In genomic region chr1:32071758-32072621, GRCh38 we compare ENCODE assay signal across 8 cellular contexts. TPM values are rescaled to one million over a fixed set of nuclear protein-coding genes. Genes with fewer than 3 reads are reported as not detected.
A peak's percentile ranks its signal among the peaks of the same experiment; 100 is the strongest.
DNase-seq lines count a peak whose midpoint lies in the region; ATAC-seq and TF ChIP-seq lines count a peak whose summit lies in the region.

No MANE protein-coding gene starts in this region.

- peaks cover 20% of the 10 kb centered on the region for H3K4me1 Mint-ChIP-seq in Calu3 (ENCODE audit: low read depth, unreplicated experiment)
- H3K4me1 Mint-ChIP-seq in activated CD8-positive, alpha-beta T cell treated with anti-CD3 and anti-CD28 coated beads for 36 hours (ENCODE audit: low read depth) = peaks cover 30% of the 10 kb centered on the region

- peak overlapping the region; percentile 100 for H3K4me3 Mint-ChIP-seq in Calu3 (ENCODE audit: low read depth, unreplicated experiment)
- peak overlapping the region; percentile 80 for H3K4me3 Mint-ChIP-seq in activated CD8-positive, alpha-beta T cell treated with anti-CD3 and anti-CD28 coated beads for 36 hours

- no peaks in the 10 kb centered on the region for H4K20me1 ChIP-seq in hepatocyte (ENCODE audit: insufficient read depth, poor library complexity, severe bottlenecking)

- H3K27me3 Mint-ChIP-seq in Calu3 (ENCODE audit: unreplicated experiment) = peaks cover 10% of the 10 kb centered on the region
- no peaks in the 10 kb centered on the region for H3K27me3 Mint-ChIP-seq in activated CD8-positive, alpha-beta T cell treated with anti-CD3 and anti-CD28 coated beads for 36 hours

- DNase-seq in Calu3 = no peak
- DNase-seq in HT1080 (ENCODE audit: low read depth) = peak; percentile 83
- peak; percentile 69 for DNase-seq in activated CD8-positive, alpha-beta T cell treated with anti-CD3 and anti-CD28 coated beads for 36 hours
- DNase-seq in hepatocyte (ENCODE audit: low spot score) = peak; percentile 36
- no peak for DNase-seq in sciatic nerve (ENCODE audit: low spot score)
- DNase-seq in stimulated activated CD4-positive, alpha-beta T cell treated with anti-CD3 and anti-CD28 coated beads, Interleukin-2, amount 100 ng/mL, for 24 hours = no peak

- peaks cover 48% of the 10 kb centered on the region for H3K36me3 Mint-ChIP-seq in Calu3 (ENCODE audit: insufficient read depth, unreplicated experiment)
- H3K36me3 Mint-ChIP-seq in activated CD8-positive, alpha-beta T cell treated with anti-CD3 and anti-CD28 coated beads for 36 hours (ENCODE audit: low read depth) = peaks cover 5% of the 10 kb centered on the region

- H3K4me1 ChIP-seq in hepatocyte (ENCODE audit: insufficient read depth) = peaks cover 4% of the 10 kb centered on the region

- H3K27me3 ChIP-seq in hepatocyte = no peaks in the 10 kb centered on the region

- no peaks in the 10 kb centered on the region for H3K36me3 ChIP-seq in hepatocyte (replicated peaks; ENCODE audit: insufficient read depth, low read depth)

- H3K79me2 ChIP-seq in hepatocyte = peaks cover 11% of the 10 kb centered on the region

- peak overlapping the region; percentile 50 for H3K4me3 ChIP-seq in hepatocyte
- peak overlapping the region; percentile 48 to 89 (median 70) for H3K4me3 ChIP-seq in skin epidermis

- TF ChIP-seq CTCF in Calu3 (IDR thresholded peaks at IDR 0.05; ENCODE audit: unreplicated experiment) (no peak), hepatocyte (IDR thresholded peaks at IDR 0.05; ENCODE audit: poor library complexity) (no peak)
- TF ChIP-seq CTCF in activated CD8-positive, alpha-beta T cell treated with anti-CD3 and anti-CD28 coated beads for 36 hours (IDR thresholded peaks at IDR 0.05) = no peak

- peak overlapping the region; percentile 81 for H3K27ac Mint-ChIP-seq in Calu3 (ENCODE audit: unreplicated experiment)
- peak overlapping the region; percentile 90 for H3K27ac Mint-ChIP-seq in activated CD8-positive, alpha-beta T cell treated with anti-CD3 and anti-CD28 coated beads for 36 hours

- no peaks in the 10 kb centered on the region for H3K9me2 ChIP-seq in hepatocyte (replicated peaks; ENCODE audit: insufficient read depth)

- no peaks in the 10 kb centered on the region for H3K9me3 ChIP-seq in hepatocyte (ENCODE audit: low read depth)

- WGBS in hepatocyte (ENCODE audit: low lambda C conversion rate, missing lambda C conversion rate) = 19% methylated on average over 14 of the region's 14 CpGs

- POLR2A ChIA-PET in activated CD8-positive, alpha-beta T cell treated with anti-CD3 and anti-CD28 coated beads for 36 hours (lab: Charles Lee) = interaction anchor here (0.5 to 4.1 kb wide), 9 partner anchors 9 to 322 kb away, joined by 3 to 27 read pairs (median 5); partner anchors contain the start of genes BSDC1, KHDRBS1 and KPNA6

- peak; percentile 14 for ATAC-seq in activated CD8-positive, alpha-beta T cell treated with anti-CD3 and anti-CD28 coated beads for 36 hours
- ATAC-seq in HG03354 (IDR thresholded peaks at IDR 0.05; ENCODE audit: poor library complexity, severe bottlenecking, unreplicated experiment) (no peak), sciatic nerve (no peak)

- no TSS peak for BruUV-seq in Calu3 (replicated peaks; lab: Mats Ljungman, UMichigan)

- no peaks in the 10 kb centered on the region for H3K9me3 Mint-ChIP-seq in Calu3 (ENCODE audit: low read depth, unreplicated experiment)
- H3K9me3 Mint-ChIP-seq in activated CD8-positive, alpha-beta T cell treated with anti-CD3 and anti-CD28 coated beads for 36 hours = no peaks in the 10 kb centered on the region

- H2AFZ ChIP-seq in hepatocyte = peak overlapping the region; percentile 73

- CTCF ChIA-PET in Calu3 (lab: Charles Lee) = interaction anchor here (1.1 kb wide), 1 partner anchor 10 kb away, joined by 3 read pairs; no protein-coding TSS in a partner anchor
- CTCF ChIA-PET in activated CD8-positive, alpha-beta T cell treated with anti-CD3 and anti-CD28 coated beads for 36 hours (lab: Charles Lee) = interaction anchor here (1.0 to 3.2 kb wide), 5 partner anchors 9 to 283 kb away, joined by 3 to 12 read pairs (median 3); no protein-coding TSS in a partner anchor

- H3K4me2 ChIP-seq in hepatocyte = peak overlapping the region; percentile 80

- intact Hi-C loops in Calu3 (cut with micrococcal nuclease; ENCODE audit: unreplicated experiment) (no loop called here), sciatic nerve (cut with DNase I) (no loop called here)
- intact Hi-C loops in activated CD8-positive, alpha-beta T cell treated with anti-CD3 and anti-CD28 coated beads for 36 hours (cut with micrococcal nuclease) = no loop called here

- H3K27ac ChIP-seq in hepatocyte (peak overlapping the region; percentile 87), skin epidermis (peak overlapping the region; percentile 68 to 96 (median 86))

RNA-seq across cellular contexts. Expression of gene TMEM39B, which starts 0.7 kb away (rescaled TPM):
- 18.9 and 19.5 TPM in 2 replicates for total RNA-seq in Calu3 (2022)
- total RNA-seq in HT1080 (2014; rRNA removed; shearing (Covaris generic)) = 19.1 and 24.7 TPM in 2 replicates
- polyA plus RNA-seq in HT1080 (2015; cell fraction: cytosol; rRNA removed) = 19.4 and 21.4 TPM in 2 replicates
- 15.7 and 21.4 TPM in 2 replicates for polyA plus RNA-seq in HT1080 (2015; cell fraction: nucleus; rRNA removed)
- total RNA-seq in activated CD8-positive, alpha-beta T cell treated with anti-CD3 and anti-CD28 coated beads for 36 hours = 10 to 100 TPM; 25.3 to 27.7 TPM
- total RNA-seq in hepatocyte = 3.6 and 5.1 TPM in 2 replicates
- 3.9 and 5.3 TPM in 2 replicates for polyA plus RNA-seq in hepatocyte
- total RNA-seq in sciatic nerve = 16.4 TPM

RNA-seq across cellular contexts. Expression of gene KPNA6, which starts 35.9 kb away (rescaled TPM):
- 84.3 and 84.4 TPM in 2 replicates for total RNA-seq in Calu3 (2022)
- 35.7 and 40.0 TPM in 2 replicates for total RNA-seq in HT1080 (2014; rRNA removed; shearing (Covaris generic))
- 30.0 and 35.7 TPM in 2 replicates for polyA plus RNA-seq in HT1080 (2015; cell fraction: cytosol; rRNA removed)
- 48.2 and 52.8 TPM in 2 replicates for polyA plus RNA-seq in HT1080 (2015; cell fraction: nucleus; rRNA removed)
- total RNA-seq in activated CD8-positive, alpha-beta T cell treated with anti-CD3 and anti-CD28 coated beads for 36 hours = 10 to 100 TPM; 70.8 to 74.3 TPM
- 48.3 and 48.5 TPM in 2 replicates for total RNA-seq in hepatocyte
- 27.7 and 30.3 TPM in 2 replicates for polyA plus RNA-seq in hepatocyte
- 58.9 TPM for total RNA-seq in sciatic nerve

RNA-seq across cellular contexts. Expression of gene KHDRBS1, which starts 58.3 kb away (rescaled TPM):
- total RNA-seq in Calu3 (2022) (158 and 159 TPM in 2 replicates), hepatocyte (88.4 and 98.7 TPM in 2 replicates), sciatic nerve (93.9 TPM)
- total RNA-seq in HT1080 (2014; rRNA removed; shearing (Covaris generic)) = 54.6 and 111 TPM in 2 replicates
- 190 and 231 TPM in 2 replicates for polyA plus RNA-seq in HT1080 (2015; cell fraction: cytosol; rRNA removed)
- polyA plus RNA-seq in HT1080 (2015; cell fraction: nucleus; rRNA removed) = 236 TPM in 2 replicates
- 100 to 1,000 TPM; 201 to 203 TPM for total RNA-seq in activated CD8-positive, alpha-beta T cell treated with anti-CD3 and anti-CD28 coated beads for 36 hours
- 81.9 and 92.0 TPM in 2 replicates for polyA plus RNA-seq in hepatocyte

Comparison
In these comparisons a context has a peak if more than half of its experiments do, and no peak if none do; other contexts are left out.
1. DNase-seq: peak in HT1080 (single experiment), activated CD8-positive, alpha-beta T cell treated with anti-CD3 and anti-CD28 coated beads for 36 hours (single experiment) and hepatocyte (single experiment); none in Calu3 (single experiment), sciatic nerve (single experiment) and stimulated activated CD4-positive, alpha-beta T cell treated with anti-CD3 and anti-CD28 coated beads, Interleukin-2, amount 100 ng/mL, for 24 hours (0 of 2).